ENCODE assay signal across 8 cellular contexts in the genomic region with DNA sequence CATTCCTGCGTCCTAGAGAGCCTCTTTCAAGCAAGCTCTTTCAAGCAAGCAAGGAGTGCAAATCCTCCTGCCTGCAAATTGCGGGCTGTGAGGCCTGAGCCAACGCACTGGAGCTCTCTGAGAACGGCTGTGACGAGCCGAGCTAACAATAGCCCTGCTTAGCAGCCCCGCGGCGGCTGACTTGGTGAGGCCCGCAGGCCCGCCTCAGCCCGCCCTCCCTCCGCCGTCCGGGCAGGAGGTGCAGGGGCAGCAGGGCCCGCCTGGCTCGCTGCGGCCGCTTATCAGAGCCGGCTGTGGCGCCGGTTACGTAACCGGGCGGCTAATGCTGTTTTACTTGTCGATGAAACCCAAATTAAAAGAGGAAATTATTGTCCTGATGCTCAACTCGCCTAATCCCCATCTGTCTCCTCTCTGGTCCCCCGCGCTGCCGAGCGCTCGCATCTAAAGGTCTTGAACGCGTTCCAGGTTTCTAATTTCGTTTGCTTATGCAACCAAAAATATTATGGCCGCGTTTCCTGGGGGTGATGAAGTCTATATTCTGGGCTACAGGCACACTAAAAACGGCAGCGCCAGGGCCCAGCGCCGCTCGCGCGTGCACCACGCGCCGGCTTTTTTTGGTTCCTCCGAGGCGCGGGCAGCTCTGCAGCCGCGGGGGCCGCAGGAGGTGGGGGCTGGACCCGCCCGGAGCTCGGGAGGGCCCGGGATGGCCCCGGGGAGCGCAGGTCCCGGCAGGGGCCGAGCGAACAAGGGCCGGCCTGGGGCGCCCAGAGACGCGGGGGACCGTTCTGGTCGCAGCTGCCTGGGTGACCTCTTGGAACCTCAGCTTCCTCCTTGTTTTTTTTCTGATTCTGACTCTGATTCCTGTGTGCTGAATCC.
DNase-seq lines count a peak whose midpoint lies in the region; ATAC-seq, FAIRE-seq and TF ChIP-seq lines count a peak whose summit lies in the region.

No MANE protein-coding gene starts in this region.

- H3K4me3 Mint-ChIP-seq in HFFc6 (peak overlapping the region; percentile 83), activated B cell treated with CpG ODN at 0.5 μM for 24 hours (peak overlapping the region; percentile 84)

- FAIRE-seq in small intestine (lab: Jason Lieb, UNC): no peak

- H3K27ac Mint-ChIP-seq in HFFc6 (peak overlapping the region; percentile 97), activated B cell treated with CpG ODN at 0.5 μM for 24 hours (peak overlapping the region; percentile 24)

- H3K27ac ChIP-seq in coronary artery: peak overlapping the region; percentile 90 to 94
- peak overlapping the region; percentile 4 to 82 for H3K27ac ChIP-seq in small intestine (ENCODE audit: low read depth in 1 of 2, low read length in 1 of 2)

- no peaks in the 10 kb centered on the region for H3K36me3 ChIP-seq in kidney epithelial cell (ENCODE audit: control insufficient read depth, insufficient read depth, low read length)
- H3K36me3 ChIP-seq in small intestine (ENCODE audit: control insufficient read depth in 2 of 2, insufficient read depth in 2 of 2, low read length in 2 of 2): no peaks in the 10 kb centered on the region

- TF ChIP-seq CTCF in HFFc6 (IDR thresholded peaks at IDR 0.05): no peak
- no peak for TF ChIP-seq CTCF in activated B cell treated with CpG ODN at 0.5 μM for 24 hours (IDR thresholded peaks at IDR 0.05)
- TF ChIP-seq CTCF in coronary artery (IDR thresholded peaks at IDR 0.05): no peak
- no peak for TF ChIP-seq CTCF in kidney epithelial cell (IDR thresholded peaks at IDR 0.05; ENCODE audit: insufficient read depth, low read length, poor library complexity, severe bottlenecking)

- H3K4me1 ChIP-seq in small intestine (ENCODE audit: control insufficient read depth in 2 of 2, insufficient read depth in 1 of 2, low read depth in 1 of 2, low read length in 1 of 2): peaks cover 0 to 5% of the 10 kb centered on the region in 2 donors

- ATAC-seq in activated B cell treated with CpG ODN at 0.5 μM for 24 hours (ENCODE audit: low read depth): peak; percentile 78

- H3K9me3 Mint-ChIP-seq in HFFc6 (no peaks in the 10 kb centered on the region), activated B cell treated with CpG ODN at 0.5 μM for 24 hours (no peaks in the 10 kb centered on the region)

- DNase-seq in DMS153 (lab: John Stamatoyannopoulos, UW) (peak; percentile 78), HFFc6 (peak; percentile 87), NCI-H226 (peak; percentile 89), activated B cell treated with CpG ODN at 0.5 μM for 24 hours (no peak), coronary artery (ENCODE audit: low spot score) (peak; percentile 96), kidney epithelial cell (ENCODE audit: low read depth) (no peak), small intestine (peak; percentile 71), DMS114 treated with DMSO at 0.1 percent for 48 hours (lab: John Stamatoyannopoulos, UW; ENCODE audit: unreplicated experiment) (no peak)

- no peaks in the 10 kb centered on the region for H3K9me3 ChIP-seq in small intestine (ENCODE audit: control insufficient read depth, low read depth)

- intact Hi-C loops in activated B cell treated with CpG ODN at 0.5 μM for 24 hours (cut with micrococcal nuclease): no loop called here

- H3K4me3 ChIP-seq in coronary artery (peak overlapping the region; percentile 67), kidney epithelial cell (ENCODE audit: low read depth, low read length) (peak overlapping the region; percentile 28), small intestine (ENCODE audit: low read depth in 1 of 2, low read length in 2 of 2) (peak overlapping the region; percentile 25 to 53)

- H3K36me3 Mint-ChIP-seq in HFFc6 (ENCODE audit: low read depth) (no peaks in the 10 kb centered on the region), activated B cell treated with CpG ODN at 0.5 μM for 24 hours (ENCODE audit: low read depth) (no peaks in the 10 kb centered on the region)

- H3K4me1 Mint-ChIP-seq in HFFc6 (ENCODE audit: low read depth): peaks cover 53% of the 10 kb centered on the region
- H3K4me1 Mint-ChIP-seq in activated B cell treated with CpG ODN at 0.5 μM for 24 hours: peaks cover 14% of the 10 kb centered on the region

- CTCF ChIA-PET in activated B cell treated with CpG ODN at 0.5 μM for 24 hours (lab: Charles Lee): no interaction called here

- POLR2A ChIA-PET in activated B cell treated with CpG ODN at 0.5 μM for 24 hours (lab: Charles Lee): interaction anchor here (0.6 to 2.6 kb wide), 3 partner anchors 14 to 192 kb away, joined by 3 to 26 read pairs (median 6); partner anchors contain the start of gene TOB1

- no peaks in the 10 kb centered on the region; the same call in 1 of the 2 replicates for H3K27me3 Mint-ChIP-seq in HFFc6 (ENCODE audit: insufficient read depth)
- peaks cover 11% of the 10 kb centered on the region for H3K27me3 Mint-ChIP-seq in activated B cell treated with CpG ODN at 0.5 μM for 24 hours

- no peaks in the 10 kb centered on the region for H3K27me3 ChIP-seq in kidney epithelial cell (ENCODE audit: control insufficient read depth, insufficient read depth, low read length)
- H3K27me3 ChIP-seq in small intestine (ENCODE audit: control insufficient read depth in 2 of 2, insufficient read depth in 2 of 2, low read length in 2 of 2): no peaks in the 10 kb centered on the region

- WGBS in small intestine, 3 donors: 2% methylated on average over 66 to 68 of the region's 68 CpGs

Comparison
In these comparisons a context has a peak if more than half of its experiments do, and no peak if none do; other contexts are left out.
1. DNase-seq: peak in DMS153 (single experiment), HFFc6 (single experiment), NCI-H226 (single experiment), coronary artery (single experiment) and small intestine (single experiment); none in activated B cell treated with CpG ODN at 0.5 μM for 24 hours (single experiment), kidney epithelial cell (single experiment) and DMS114 treated with DMSO at 0.1 percent for 48 hours (single experiment).
2. Peak in every context shown above with its lines, with median percentiles within 50 percentile points of each other: H3K4me3 ChIP-seq.